1 cellular context compared by ENCODE assay signal in the genomic region with DNA sequence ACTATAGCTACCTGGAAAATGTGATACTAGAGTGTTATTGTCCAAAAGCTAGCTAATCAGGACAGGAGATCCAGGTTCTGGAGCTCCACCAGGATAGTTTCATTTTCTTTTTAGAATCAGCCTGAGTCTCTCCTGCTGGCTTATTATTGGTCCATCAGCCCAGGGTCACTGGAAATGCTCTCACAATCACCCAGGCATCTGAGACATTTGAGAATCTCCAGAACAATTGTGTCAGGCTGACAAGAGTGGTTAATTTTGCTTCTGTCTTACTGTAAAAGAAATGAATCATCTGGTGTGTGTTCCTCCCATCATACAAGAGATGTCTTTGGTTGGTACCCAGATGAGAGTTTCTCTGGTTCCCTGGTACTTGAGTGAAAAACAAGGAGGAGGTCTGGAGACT.
A peak's percentile ranks its signal among the peaks of the same experiment; 100 is the strongest.
TF ChIP-seq lines count a peak whose summit lies in the region.

No MANE protein-coding gene starts in this region.

TF ChIP-seq in SK-N-SH, 30 proteins besides CTCF, POLR2A, EP300 and RAD21 (continued from another document):
- TF ChIP-seq, protein P1, sequence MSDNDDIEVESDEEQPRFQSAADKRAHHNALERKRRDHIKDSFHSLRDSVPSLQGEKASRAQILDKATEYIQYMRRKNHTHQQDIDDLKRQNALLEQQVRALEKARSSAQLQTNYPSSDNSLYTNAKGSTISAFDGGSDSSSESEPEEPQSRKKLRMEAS (IDR thresholded peaks at IDR 0.05; ENCODE audit: low read depth), result no peak
- TF ChIP-seq SMC3 (IDR thresholded peaks at IDR 0.05; ENCODE audit: low read depth, low read length) (no peak), TCF12 (IDR thresholded peaks at IDR 0.05) (peak; percentile 75), FOXJ3 (CRISPR knock-in tag; IDR thresholded peaks at IDR 0.05) (0 out of 2 replicates have a peak, but pooled peaks have one; percentile 11), NRF1 (IDR thresholded peaks at IDR 0.05; ENCODE audit: low read depth, low read length) (no peak)
- TF ChIP-seq, protein P2, sequence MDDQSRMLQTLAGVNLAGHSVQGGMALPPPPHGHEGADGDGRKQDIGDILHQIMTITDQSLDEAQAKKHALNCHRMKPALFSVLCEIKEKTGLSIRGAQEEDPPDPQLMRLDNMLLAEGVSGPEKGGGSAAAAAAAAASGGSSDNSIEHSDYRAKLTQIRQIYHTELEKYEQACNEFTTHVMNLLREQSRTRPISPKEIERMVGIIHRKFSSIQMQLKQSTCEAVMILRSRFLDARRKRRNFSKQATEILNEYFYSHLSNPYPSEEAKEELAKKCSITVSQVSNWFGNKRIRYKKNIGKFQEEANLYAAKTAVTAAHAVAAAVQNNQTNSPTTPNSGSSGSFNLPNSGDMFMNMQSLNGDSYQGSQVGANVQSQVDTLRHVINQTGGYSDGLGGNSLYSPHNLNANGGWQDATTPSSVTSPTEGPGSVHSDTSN (IDR thresholded peaks at IDR 0.05), result peak; percentile 62
